17 cellular contexts compared by ENCODE assay signal in the genomic region with DNA sequence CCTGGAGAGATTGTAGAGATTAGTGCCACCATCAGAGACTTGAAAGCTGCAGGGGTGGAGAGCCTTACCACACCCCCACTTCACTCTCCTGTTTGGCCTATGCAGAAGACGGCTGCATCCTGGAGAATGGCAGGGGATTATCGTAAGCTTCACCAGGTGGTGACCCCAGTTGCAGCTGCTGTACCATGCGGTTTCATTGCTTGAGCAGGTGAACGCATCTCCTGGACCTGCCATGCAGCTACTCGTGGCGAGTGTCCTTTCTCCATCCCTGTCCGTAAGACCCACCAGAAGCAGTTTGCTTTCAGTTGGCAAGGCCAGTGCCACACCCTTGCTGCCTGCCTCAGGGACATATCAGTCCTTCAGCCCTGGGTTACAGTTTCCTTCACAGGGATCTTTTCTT. TPM values are rescaled to one million over a fixed set of nuclear protein-coding genes. Genes with fewer than 3 reads are reported as not detected.
DNase-seq lines count a peak whose midpoint lies in the region; ATAC-seq and TF ChIP-seq lines count a peak whose summit lies in the region.
"Had no signal": no experiment of that assay in that cellular context is flagged by ENCODE, and none has a peak within 500 bp of the region (broad histone marks: within the 10 kb centered on the region; RNA-seq: fewer than 3 reads in every experiment).

No MANE protein-coding gene starts in this region.

- no peak overlapping the region for H2AFZ ChIP-seq in trophoblast cell (ENCODE audit: insufficient read depth, low read length, poor library complexity)

- no peak overlapping the region for H3K9ac ChIP-seq in trophoblast cell (ENCODE audit: low read length)
- H3K9ac ChIP-seq: BLaER1 had no signal

- H3K9me3 ChIP-seq in upper lobe of right lung, result no peaks in the 10 kb centered on the region
- H3K9me3 ChIP-seq in trophoblast cell (ENCODE audit: insufficient read depth, low read depth, low read length), result peaks cover 2% of the 10 kb centered on the region
- H3K9me3 ChIP-seq: BLaER1, Peyer's patch had no signal

- H3K27me3 ChIP-seq in upper lobe of right lung (no peaks in the 10 kb centered on the region), trophoblast cell (ENCODE audit: insufficient read depth, low read length) (no peaks in the 10 kb centered on the region)
- H3K27me3 ChIP-seq: BLaER1, Peyer's patch had no signal

- ATAC-seq in Right ventricle myocardium superior (ENCODE audit: poor library complexity) (no peak), left lobe of liver (no peak), upper lobe of right lung (no peak)
- ATAC-seq: K562 had no signal

- no peak overlapping the region for H3K4ac ChIP-seq in trophoblast cell (ENCODE audit: low read depth, low read length)

- H2BK5ac ChIP-seq in trophoblast cell (ENCODE audit: low read depth, low read length, poor library complexity), result no peak overlapping the region

- H2AK5ac ChIP-seq in trophoblast cell (ENCODE audit: low read length), result no peak overlapping the region

- peaks cover 6% of the 10 kb centered on the region for H3K79me2 ChIP-seq in trophoblast cell (ENCODE audit: control insufficient read depth, insufficient read depth, low read length, poor library complexity)

- H3K36me3 ChIP-seq in upper lobe of right lung, result peaks cover 29% of the 10 kb centered on the region
- H3K36me3 ChIP-seq in trophoblast cell (ENCODE audit: control insufficient read depth in 1 of 2, insufficient read depth in 2 of 2, low read length in 2 of 2), result peaks cover 9 to 22% of the 10 kb centered on the region in 2 experiments

- no peak overlapping the region for H3K4me2 ChIP-seq in trophoblast cell (ENCODE audit: low read length)
- H3K4me2 ChIP-seq: BLaER1 had no signal

- no peak overlapping the region for H3K14ac ChIP-seq in trophoblast cell (ENCODE audit: low read length)

- H3K27ac ChIP-seq in upper lobe of right lung (no peak overlapping the region), trophoblast cell (ENCODE audit: low read depth, low read length) (no peak overlapping the region)
- H3K27ac ChIP-seq: BLaER1, Peyer's patch, SK-N-MC had no signal

- WGBS in trophoblast cell (ENCODE audit: extremely low coverage, insufficient coverage, insufficient read length), result no CpG with 5 or more reads among the region's 7 CpGs

- peaks cover 5% of the 10 kb centered on the region for H3K4me1 ChIP-seq in upper lobe of right lung
- peaks cover 23 to 28% of the 10 kb centered on the region in 2 experiments for H3K4me1 ChIP-seq in trophoblast cell (ENCODE audit: control insufficient read depth in 1 of 2, insufficient read depth in 2 of 2, low read length in 2 of 2)

- H3K4me3 ChIP-seq in upper lobe of right lung (no peak overlapping the region), trophoblast cell (ENCODE audit: low read depth, low read length) (no peak overlapping the region)
- H3K4me3 ChIP-seq: BLaER1, K562, Peyer's patch, SK-N-MC had no signal

- peak; percentile 43 for DNase-seq in cardiac septum (ENCODE audit: low spot score)
- DNase-seq in Right ventricle myocardium superior, result no peak
- peak; percentile 94 for DNase-seq in NCI-H82 (lab: John Stamatoyannopoulos, UW)
- DNase-seq in left lobe of liver (ENCODE audit: low spot score), result peak; percentile 37
- peak; percentile 27 for DNase-seq in upper lobe of right lung
- no peak for DNase-seq in NCI-H226
- DNase-seq in superior temporal gyrus (ENCODE audit: extremely low spot score), result no peak
- no peak for DNase-seq in trophoblast cell
- DNase-seq: CD4-positive, alpha-beta memory T cell; DMS53; EL; NCI-H1694 treated with DMSO at 0.1 percent for 48 hours had no signal

- no peak overlapping the region for H3K18ac ChIP-seq in trophoblast cell (ENCODE audit: low read length)

- H4K12ac ChIP-seq in trophoblast cell (ENCODE audit: low read depth, low read length), result no peak overlapping the region

- intact Hi-C loops in cardiac septum (cut with DNase I), result no loop called here
- intact Hi-C loops in Right ventricle myocardium superior (cut with DNase I), result no loop called here
- intact Hi-C loops in upper lobe of right lung (cut with DNase I), result no loop called here

- H4K8ac ChIP-seq in trophoblast cell (ENCODE audit: low read depth, low read length), result no peak overlapping the region

- no peak overlapping the region for H2BK12ac ChIP-seq in trophoblast cell (ENCODE audit: low read length)

- no peak overlapping the region for H3K23ac ChIP-seq in trophoblast cell (ENCODE audit: low read length)

- no peak for TF ChIP-seq CTCF in upper lobe of right lung (IDR thresholded peaks at IDR 0.05)

- H3K79me1 ChIP-seq in trophoblast cell (ENCODE audit: low read length), result peaks cover 8% of the 10 kb centered on the region

- H4K91ac ChIP-seq in trophoblast cell (ENCODE audit: low read depth, low read length), result no peak overlapping the region

- H2BK120ac ChIP-seq in trophoblast cell (ENCODE audit: insufficient read depth, low read length, poor library complexity), result no peak overlapping the region

RNA-seq across cellular contexts. Expression of a gene that starts 21.2 kb away (rescaled TPM):
- 82.8 TPM for total RNA-seq in cardiac septum
- total RNA-seq in Right ventricle myocardium superior, result 69.5 TPM
- total RNA-seq in left lobe of liver, result 35.5 TPM
- 50.0 TPM for total RNA-seq in upper lobe of right lung
- polyA plus RNA-seq in trophoblast cell (2013), result 49.7 and 52.0 TPM in 2 replicates

RNA-seq across cellular contexts. Expression of a gene that starts 45.2 kb away (rescaled TPM):
- total RNA-seq in cardiac septum (34.2 TPM), Right ventricle myocardium superior (28.1 TPM), left lobe of liver (0.55 TPM), upper lobe of right lung (8.9 TPM)
- polyA plus RNA-seq in trophoblast cell (2013), result 13.4 and 13.9 TPM in 2 replicates
- total RNA-seq: CD4-positive, alpha-beta memory T cell; NCI-H460 had no signal
- polyA plus RNA-seq: CD4-positive, alpha-beta memory T cell had no signal

Comparison
In these comparisons a context has a peak if more than half of its experiments do, and no peak if none do; other contexts are left out.
1. DNase-seq: peak in cardiac septum (single experiment), NCI-H82 (single experiment), left lobe of liver (single experiment) and upper lobe of right lung (single experiment); none in Right ventricle myocardium superior (single experiment), NCI-H226 (single experiment), superior temporal gyrus (single experiment) and trophoblast cell (0 of 2).